1 cellular context compared by ENCODE assay signal in the genomic region with DNA sequence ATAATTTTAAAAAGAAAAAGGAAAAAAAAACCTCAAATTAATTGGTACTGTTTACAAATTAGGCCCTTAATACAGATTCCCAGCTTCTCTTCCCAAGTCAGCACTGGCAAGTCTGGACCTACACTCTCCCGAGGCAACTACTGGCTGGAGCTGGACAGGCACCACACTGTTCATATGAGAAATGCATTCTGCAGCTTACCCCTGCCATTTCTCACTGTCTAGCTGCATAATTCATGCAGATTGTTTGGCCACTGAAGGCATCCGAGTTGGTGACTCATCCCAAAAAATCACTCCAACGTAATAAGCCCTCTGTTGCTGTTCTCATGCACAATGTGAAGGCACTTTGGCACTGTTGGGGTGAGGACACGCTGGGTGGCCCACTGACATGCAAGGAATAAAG.
TF ChIP-seq lines count a peak whose summit lies in the region.

No MANE protein-coding gene starts in this region.

TF ChIP-seq in IMR-90, 13 proteins besides CTCF, POLR2A, EP300 and RAD21:
- TF ChIP-seq CHD1 (IDR thresholded peaks at IDR 0.05; ENCODE audit: low read depth, low read length) (no peak), RFX5 (IDR thresholded peaks at IDR 0.05; ENCODE audit: low read depth, low read length) (no peak), SMC3 (IDR thresholded peaks at IDR 0.05; ENCODE audit: low read depth, low read length) (no peak), RCOR1 (IDR thresholded peaks at IDR 0.05; ENCODE audit: insufficient replicate concordance, low read length) (no peak), MXI1 (IDR thresholded peaks at IDR 0.05; ENCODE audit: borderline replicate concordance, low read depth, low read length) (no peak)
